ENCODE assay signal across 1 cellular context in genomic region chr20:49184084-49184501, GRCh38.
A peak's percentile ranks its signal among the peaks of the same experiment; 100 is the strongest.
TF ChIP-seq lines count a peak whose summit lies in the region.

No MANE protein-coding gene starts in this region.

TF ChIP-seq in K562, 482 proteins besides CTCF, POLR2A, EP300 and RAD21:
- 0 out of 2 replicates have a peak, but pooled peaks have one; percentile 37 for TF ChIP-seq NKRF (IDR thresholded peaks at IDR 0.05; ENCODE audit: borderline replicate concordance)
- peak; percentile 76 for TF ChIP-seq BHLHE40 (IDR thresholded peaks at IDR 0.05; ENCODE audit: low read length)
- 0 out of 4 replicates have a peak, but pooled peaks of 1 of the 2 experiments have one; percentile 5 for TF ChIP-seq MNT (conservative IDR thresholded peaks at IDR 0.05)
TF ChIP-seq in K562: peak in this region for 3; not testable (repeated sequence) for 479.
